17 cellular contexts compared by ENCODE assay signal in genomic region chr4:109645874-109646591, GRCh38. TPM values are rescaled to one million over a fixed set of nuclear protein-coding genes. Genes with fewer than 3 reads are reported as not detected.
DNase-seq lines count a peak whose midpoint lies in the region; ATAC-seq, FAIRE-seq and TF ChIP-seq lines count a peak whose summit lies in the region.
"Had no signal": no experiment of that assay in that cellular context is flagged by ENCODE, and none has a peak within 500 bp of the region (broad histone marks: within the 10 kb centered on the region; RNA-seq: fewer than 3 reads in every experiment).

No MANE protein-coding gene starts in this region.

- no peak overlapping the region for H3K4me3 Mint-ChIP-seq in activated naive CD4-positive, alpha-beta T cell treated with anti-CD3 and anti-CD28 coated beads for 36 hours
- no peak overlapping the region for H3K4me3 Mint-ChIP-seq in CD4-positive, alpha-beta T cell

- H3K27me3 Mint-ChIP-seq in activated naive CD4-positive, alpha-beta T cell treated with anti-CD3 and anti-CD28 coated beads for 36 hours (ENCODE audit: low read depth): no peaks in the 10 kb centered on the region
- H3K27me3 Mint-ChIP-seq in CD4-positive, alpha-beta T cell: no peaks in the 10 kb centered on the region

- no peak for TF ChIP-seq CTCF in CD4-positive, alpha-beta T cell (IDR thresholded peaks at IDR 0.05)
- TF ChIP-seq CTCF in omental fat pad (IDR thresholded peaks at IDR 0.05) (no peak), WERI-Rb-1 (IDR thresholded peaks at IDR 0.05; ENCODE audit: low read depth, low read length) (no peak)

- no peaks in the 10 kb centered on the region for H3K36me3 ChIP-seq in WERI-Rb-1

- peak; percentile 46 for DNase-seq in activated naive CD4-positive, alpha-beta T cell treated with anti-CD3 and anti-CD28 coated beads for 36 hours
- DNase-seq in activated naive CD4-positive, alpha-beta T cell (lab: John Stamatoyannopoulos, UW): no peak
- DNase-seq in CD4-positive, alpha-beta T cell: no peak
- DNase-seq in GM19239 (ENCODE audit: insufficient read length, low spot score) (no peak), dermis blood vessel endothelial cell (peak; percentile 36), omental fat pad (ENCODE audit: low spot score) (no peak), WERI-Rb-1 (no peak)
- DNase-seq in activated CD4-positive, CD25-positive, alpha-beta regulatory T cell (lab: John Stamatoyannopoulos, UW): no peak
- DNase-seq: DMS79 treated with DMSO at 0.1 percent for 48 hours, H7, NCI-H1417, NCI-H1930, NCI-H345, NCI-H524 treated with DMSO at 0.1 percent for 48 hours, SIG-M5 had no signal

- H3K36me3 Mint-ChIP-seq in activated naive CD4-positive, alpha-beta T cell treated with anti-CD3 and anti-CD28 coated beads for 36 hours (ENCODE audit: low read depth): peaks cover 5% of the 10 kb centered on the region
- H3K36me3 Mint-ChIP-seq in CD4-positive, alpha-beta T cell (ENCODE audit: low read depth): peaks cover 13% of the 10 kb centered on the region

- ATAC-seq in CD4-positive, alpha-beta T cell (ENCODE audit: poor library complexity): no peak
- no peak for ATAC-seq in omental fat pad (ENCODE audit: low FRiP score)
- ATAC-seq: A549 had no signal

- peak overlapping the region; percentile 70 for H3K27ac ChIP-seq in CD4-positive, alpha-beta T cell (ENCODE audit: low read depth, low read length)
- no peak overlapping the region for H3K27ac ChIP-seq in WERI-Rb-1
- H3K27ac ChIP-seq: A549, KMS-11 had no signal

- no peaks in the 10 kb centered on the region for H3K9me3 ChIP-seq in CD4-positive, alpha-beta T cell (ENCODE audit: control insufficient read depth, low read length)
- no peaks in the 10 kb centered on the region for H3K9me3 ChIP-seq in WERI-Rb-1 (ENCODE audit: severe bottlenecking)
- H3K9me3 ChIP-seq: A549 had no signal

- CTCF ChIA-PET in activated naive CD4-positive, alpha-beta T cell treated with anti-CD3 and anti-CD28 coated beads for 36 hours (lab: Charles Lee): interaction anchor here (1.2 kb wide), 2 partner anchors 13 to 23 kb away, joined by 5 to 7 read pairs; no protein-coding TSS in a partner anchor
- CTCF ChIA-PET in CD4-positive, alpha-beta T cell (lab: Charles Lee): interaction anchor here (1.1 to 2.3 kb wide), 2 partner anchors 13 to 212 kb away, joined by 3 to 7 read pairs; partner anchors contain the start of gene SEC24B

- peak; percentile 39 for FAIRE-seq in GM19239 (lab: Jason Lieb, UNC)
- FAIRE-seq: A549 had no signal

- no peaks in the 10 kb centered on the region for H3K27me3 ChIP-seq in CD4-positive, alpha-beta T cell (ENCODE audit: control insufficient read depth, insufficient read depth, low read length)
- H3K27me3 ChIP-seq in WERI-Rb-1 (ENCODE audit: insufficient read depth, low read depth, severe bottlenecking): no peaks in the 10 kb centered on the region

- H3K27ac Mint-ChIP-seq in activated naive CD4-positive, alpha-beta T cell treated with anti-CD3 and anti-CD28 coated beads for 36 hours: no peak overlapping the region
- H3K27ac Mint-ChIP-seq in CD4-positive, alpha-beta T cell: no peak overlapping the region

- peaks cover 7% of the 10 kb centered on the region for H3K9me3 Mint-ChIP-seq in activated naive CD4-positive, alpha-beta T cell treated with anti-CD3 and anti-CD28 coated beads for 36 hours
- H3K9me3 Mint-ChIP-seq in CD4-positive, alpha-beta T cell: peaks cover 3% of the 10 kb centered on the region

- POLR2A ChIA-PET in CD4-positive, alpha-beta T cell (lab: Charles Lee): interaction anchor here (0.9 to 5.1 kb wide), 4 partner anchors 9 to 86 kb away, joined by 4 to 108 read pairs (median 10); partner anchors contain the start of gene MCUB

- H3K4me1 Mint-ChIP-seq in activated naive CD4-positive, alpha-beta T cell treated with anti-CD3 and anti-CD28 coated beads for 36 hours (ENCODE audit: low read depth): peaks cover 55% of the 10 kb centered on the region
- peaks cover 16% of the 10 kb centered on the region for H3K4me1 Mint-ChIP-seq in CD4-positive, alpha-beta T cell (ENCODE audit: low read depth)

- no peak overlapping the region for H3K4me3 ChIP-seq in WERI-Rb-1 (ENCODE audit: low read depth, low read length)
- H3K4me3 ChIP-seq: A549 had no signal

- intact Hi-C loops in activated naive CD4-positive, alpha-beta T cell treated with anti-CD3 and anti-CD28 coated beads for 36 hours (cut with micrococcal nuclease): loop anchor here (5.0 to 10.0 kb wide), 3 partner anchors 301 to 1551 kb away; partner anchors contain the start of gene ELOVL6
- intact Hi-C loops in CD4-positive, alpha-beta T cell (cut with DNase I, micrococcal nuclease): loop anchor here in 1 of 2 experiments (5.0 kb wide), 1 partner anchor 34 kb away; no protein-coding TSS in a partner anchor

RNA-seq across cellular contexts. Expression of gene CASP6, which starts 57.2 kb away (rescaled TPM):
- total RNA-seq in activated naive CD4-positive, alpha-beta T cell treated with anti-CD3 and anti-CD28 coated beads for 36 hours: 10 to 100 TPM; 11.5 to 12.1 TPM
- total RNA-seq in CD4-positive, alpha-beta T cell: 1 to 10 TPM; 5.4 to 5.5 TPM
- 71.5 and 71.8 TPM in 2 replicates for total RNA-seq in dermis blood vessel endothelial cell
- total RNA-seq in omental fat pad: 10 to 100 TPM in 3 of 4 donors, 1 to 10 TPM in 1; 9.4 to 24.8 (median 15.7) TPM

Comparison
In these comparisons a context has a peak if more than half of its experiments do, and no peak if none do; other contexts are left out.
1. DNase-seq: peak in activated naive CD4-positive, alpha-beta T cell treated with anti-CD3 and anti-CD28 coated beads for 36 hours (single experiment) and dermis blood vessel endothelial cell (single experiment); none in activated naive CD4-positive, alpha-beta T cell (0 of 4), CD4-positive, alpha-beta T cell (0 of 10), GM19239 (single experiment), omental fat pad (single experiment), WERI-Rb-1 (single experiment) and activated CD4-positive, CD25-positive, alpha-beta regulatory T cell (0 of 4).